ENCODE assay signal across 22 cellular contexts in genomic region chrX:42366181-42366580, GRCh38.
"Had no signal": no experiment of that assay in that cellular context is flagged by ENCODE, and none has a peak within 500 bp of the region (broad histone marks: within the 10 kb centered on the region; RNA-seq: fewer than 3 reads in every experiment).

No MANE protein-coding gene starts in this region.

- H3K4me2 ChIP-seq: KMS-11, PC-9 had no signal

- H3K27me3 ChIP-seq: brain microvascular endothelial cell had no signal

- DNase-seq: activated CD4-positive, alpha-beta T cell treated with anti-CD3 and anti-CD28 coated beads for 48 hours; activated CD4-positive, alpha-beta T cell treated with anti-CD3 and anti-CD28 coated beads, Interleukin-2, amount 50 U/mL, for 4 hours; activated CD4-positive, CD25-positive, alpha-beta regulatory T cell treated with anti-CD3 and anti-CD28 coated beads, Interleukin-2, amount 50 U/mL, for 72 hours; activated effector memory CD4-positive, alpha-beta T cell treated with anti-CD3 and anti-CD28 coated beads, Interleukin-2, amount 50 U/mL, for 16 hours; activated naive CD4-positive, alpha-beta T cell treated with Interleukin-2 at 50 U/mL for 16 hours; activated T-cell treated with anti-CD3 and anti-CD28 coated beads, Interleukin-2, amount 50 U/mL, for 4 hours; amygdala; brain microvascular endothelial cell; cerebellar nuclear complex; NCI-H1105 treated with DMSO at 0.1 percent for 48 hours; NCI-H1436 treated with DMSO at 0.1 percent for 48 hours; NCI-H2107; NCI-H2171 treated with DMSO at 0.1 percent for 48 hours; NCI-H226; NCI-H526; NK-92 treated with Interleukin-12 subunit alpha and Interleukin-12 subunit beta, amount 100 ng/mL, for 24 hours; PC-9; SHP77 treated with DMSO at 0.1 percent for 48 hours; T-helper 17 cell; T-helper 9 cell had no signal

- H3K36me3 ChIP-seq: brain microvascular endothelial cell had no signal

- H3K4me3 ChIP-seq: PC-9 had no signal

- H3K9ac ChIP-seq: KMS-11 had no signal

- H3K27ac ChIP-seq: brain microvascular endothelial cell, KMS-11, PC-9 had no signal

- ATAC-seq: activated T-cell treated with anti-CD3 and anti-CD28 coated beads, Interleukin-2, amount 50 U/mL, for 4 hours; T-helper 17 cell; WTC11 had no signal

- H2AFZ ChIP-seq: PC-9 had no signal
